15 cellular contexts compared by ENCODE assay signal in the genomic region with DNA sequence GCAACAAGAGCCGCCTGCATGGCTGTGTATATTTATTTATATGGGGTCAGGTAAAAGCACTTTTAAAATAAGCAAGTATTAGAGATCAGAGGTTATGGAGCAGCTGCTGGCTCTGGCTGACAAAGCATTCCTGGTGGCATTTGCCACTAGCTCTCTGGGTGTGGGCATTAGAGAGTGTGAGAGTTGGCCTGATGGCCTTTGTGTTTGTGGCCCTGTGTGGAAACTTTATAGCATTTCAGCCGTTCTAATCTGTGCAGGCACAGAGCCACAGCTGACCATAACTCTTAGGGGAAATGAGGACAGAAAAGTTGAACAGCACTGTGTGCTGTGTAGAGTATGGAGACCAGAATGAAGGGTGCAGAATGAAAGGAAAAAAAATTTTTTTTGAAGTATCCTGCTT.
DNase-seq lines count a peak whose midpoint lies in the region; FAIRE-seq and TF ChIP-seq lines count a peak whose summit lies in the region.
"Had no signal": no experiment of that assay in that cellular context is flagged by ENCODE, and none has a peak within 500 bp of the region (broad histone marks: within the 10 kb centered on the region; RNA-seq: fewer than 3 reads in every experiment).

No MANE protein-coding gene starts in this region.

- no peaks in the 10 kb centered on the region for H3K27me3 ChIP-seq in hepatocyte
- H3K27me3 ChIP-seq: BLaER1 had no signal

- H3K4me1 Mint-ChIP-seq in nephron progenitor cell: peaks cover 27% of the 10 kb centered on the region
- H3K4me1 Mint-ChIP-seq: CD8-positive, alpha-beta memory T cell had no signal

- no peaks in the 10 kb centered on the region for H3K36me3 ChIP-seq in hepatocyte (replicated peaks; ENCODE audit: insufficient read depth, low read depth)
- H3K36me3 ChIP-seq: BLaER1 had no signal

- peaks cover 12% of the 10 kb centered on the region for H3K79me2 ChIP-seq in hepatocyte

- H3K4me3 ChIP-seq in hepatocyte (no peak overlapping the region), lower leg skin (ENCODE audit: low read depth, poor library complexity, severe bottlenecking) (no peak overlapping the region)
- H3K4me3 ChIP-seq: BLaER1 had no signal

- H3K9me3 Mint-ChIP-seq in nephron progenitor cell: no peaks in the 10 kb centered on the region
- H3K9me3 Mint-ChIP-seq: CD8-positive, alpha-beta memory T cell had no signal

- peak; percentile 40 for FAIRE-seq in GM12891 (lab: Jason Lieb, UNC)
- FAIRE-seq: H54 had no signal

- H3K4me3 Mint-ChIP-seq in nephron progenitor cell: no peak overlapping the region
- H3K4me3 Mint-ChIP-seq: CD8-positive, alpha-beta memory T cell had no signal

- intact Hi-C loops in lower leg skin (cut with DNase I; ENCODE audit: low total_unique reads): no loop called here

- H3K4me2 ChIP-seq in hepatocyte: no peak overlapping the region
- H3K4me2 ChIP-seq: BLaER1 had no signal

- no peaks in the 10 kb centered on the region for H3K9me2 ChIP-seq in hepatocyte (replicated peaks; ENCODE audit: insufficient read depth)

- H3K27ac ChIP-seq in hepatocyte: no peak overlapping the region
- H3K27ac ChIP-seq: BLaER1 had no signal

- TF ChIP-seq CTCF in nephron progenitor cell (IDR thresholded peaks at IDR 0.05) (no peak), hepatocyte (IDR thresholded peaks at IDR 0.05; ENCODE audit: poor library complexity) (no peak), lower leg skin (IDR thresholded peaks at IDR 0.05) (no peak)

- H3K36me3 Mint-ChIP-seq in nephron progenitor cell (ENCODE audit: low read depth): no peaks in the 10 kb centered on the region
- H3K36me3 Mint-ChIP-seq: CD8-positive, alpha-beta memory T cell had no signal

- no peak overlapping the region for H2AFZ ChIP-seq in hepatocyte

- peak; percentile 31 for DNase-seq in NCI-H82 (lab: John Stamatoyannopoulos, UW)
- no peak for DNase-seq in NCI-H82 treated with DMSO at 0.1 percent for 48 hours (lab: John Stamatoyannopoulos, UW; ENCODE audit: unreplicated experiment)
- DNase-seq in GM12891 (ENCODE audit: insufficient read length, low spot score): no peak
- peak; percentile 34 for DNase-seq in RPMI8226
- no peak for DNase-seq in nephron progenitor cell
- no peak for DNase-seq in iPS-NIHi7 (ENCODE audit: extremely low spot score)
- no peak for DNase-seq in hepatocyte (ENCODE audit: low spot score)
- no peak for DNase-seq in lower leg skin (ENCODE audit: low spot score in 2 of 2)
- DNase-seq: 8988T; AML-193; CD8-positive, alpha-beta memory T cell; DMS53; GF-D8 had no signal

- WGBS in hepatocyte (ENCODE audit: low lambda C conversion rate, missing lambda C conversion rate): 58% methylated on average over 2 of the region's 2 CpGs
- WGBS in lower leg skin, 2 donors: 71 to 72% methylated on average over 2 of the region's 2 CpGs

- no peaks in the 10 kb centered on the region for H3K27me3 Mint-ChIP-seq in nephron progenitor cell (ENCODE audit: low read depth, poor library complexity)

- no peaks in the 10 kb centered on the region for H3K9me3 ChIP-seq in hepatocyte (ENCODE audit: low read depth)
- H3K9me3 ChIP-seq: BLaER1 had no signal

- peak overlapping the region; percentile 40 for H3K27ac Mint-ChIP-seq in nephron progenitor cell
- H3K27ac Mint-ChIP-seq: CD8-positive, alpha-beta memory T cell had no signal

- no peaks in the 10 kb centered on the region for H3K4me1 ChIP-seq in hepatocyte (ENCODE audit: insufficient read depth)

- no peak for TF ChIP-seq POLR2A in GM12891 (IDR thresholded peaks at IDR 0.05; ENCODE audit: low read depth, low read length)
- no peak for TF ChIP-seq POLR2A in lower leg skin (IDR thresholded peaks at IDR 0.05)

- peaks cover 9% of the 10 kb centered on the region for H4K20me1 ChIP-seq in hepatocyte (ENCODE audit: insufficient read depth, poor library complexity, severe bottlenecking)

TF ChIP-seq in GM12891, 5 proteins besides CTCF, POLR2A, EP300 and RAD21:
- TF ChIP-seq POLR2AphosphoS5 (IDR thresholded peaks at IDR 0.05; ENCODE audit: low read depth, low read length) (no peak), TAF1 (IDR thresholded peaks at IDR 0.05; ENCODE audit: low read depth, low read length) (no peak), SPI1 (IDR thresholded peaks at IDR 0.05; ENCODE audit: low read depth, low read length) (no peak), PAX5 (IDR thresholded peaks at IDR 0.05; ENCODE audit: insufficient read depth, low read length, severe bottlenecking) (no peak), POU2F2 (IDR thresholded peaks at IDR 0.05; ENCODE audit: low read depth, low read length) (no peak)
TF ChIP-seq in GM12891: peak in this region for 0.

Comparison
In these comparisons a context has a peak if more than half of its experiments do, and no peak if none do; other contexts are left out.
1. DNase-seq: peak in NCI-H82 (single experiment) and RPMI8226 (single experiment); none in NCI-H82 treated with DMSO at 0.1 percent for 48 hours (single experiment), GM12891 (single experiment), nephron progenitor cell (single experiment), iPS-NIHi7 (single experiment), hepatocyte (single experiment) and lower leg skin (0 of 2).